ENCODE assay signal across 11 cellular contexts in genomic region chr3:33826206-33826605, GRCh38.
"Had no signal": no experiment of that assay in that cellular context is flagged by ENCODE, and none has a peak within 500 bp of the region (broad histone marks: within the 10 kb centered on the region; RNA-seq: fewer than 3 reads in every experiment).

No MANE protein-coding gene starts in this region.

- H3K4me3 ChIP-seq: sigmoid colon, thoracic aorta, upper lobe of right lung had no signal

- DNase-seq: activated CD4-positive, alpha-beta T cell treated with anti-CD3 and anti-CD28 coated beads for 36 hours; activated CD8-positive, alpha-beta memory T cell treated with anti-CD3 and anti-CD28 coated beads, Interleukin-2, amount 50 U/mL, for 48 hours; activated naive CD8-positive, alpha-beta T cell treated with anti-CD3 and anti-CD28 coated beads, Interleukin-2, amount 10 ng/mL, durations not matched to agents 7 days and 5 days; aorta; glutamatergic neuron; sigmoid colon; stimulated activated CD4-positive, alpha-beta T cell treated with anti-CD3 and anti-CD28 coated beads, Interleukin-2, amount 100 ng/mL, for 24 hours; upper lobe of right lung had no signal

- H3K4me1 ChIP-seq: sigmoid colon, upper lobe of right lung had no signal

- ATAC-seq: activated CD4-positive, alpha-beta T cell treated with anti-CD3 and anti-CD28 coated beads for 36 hours; upper lobe of right lung had no signal

- H3K27ac ChIP-seq: epithelial cell of prostate, sigmoid colon, thoracic aorta, upper lobe of right lung had no signal

- H3K27me3 ChIP-seq: sigmoid colon, upper lobe of right lung had no signal

- FAIRE-seq: bronchial epithelial cell had no signal

- H3K9me3 ChIP-seq: sigmoid colon, thoracic aorta, upper lobe of right lung had no signal
